In the genomic region with DNA sequence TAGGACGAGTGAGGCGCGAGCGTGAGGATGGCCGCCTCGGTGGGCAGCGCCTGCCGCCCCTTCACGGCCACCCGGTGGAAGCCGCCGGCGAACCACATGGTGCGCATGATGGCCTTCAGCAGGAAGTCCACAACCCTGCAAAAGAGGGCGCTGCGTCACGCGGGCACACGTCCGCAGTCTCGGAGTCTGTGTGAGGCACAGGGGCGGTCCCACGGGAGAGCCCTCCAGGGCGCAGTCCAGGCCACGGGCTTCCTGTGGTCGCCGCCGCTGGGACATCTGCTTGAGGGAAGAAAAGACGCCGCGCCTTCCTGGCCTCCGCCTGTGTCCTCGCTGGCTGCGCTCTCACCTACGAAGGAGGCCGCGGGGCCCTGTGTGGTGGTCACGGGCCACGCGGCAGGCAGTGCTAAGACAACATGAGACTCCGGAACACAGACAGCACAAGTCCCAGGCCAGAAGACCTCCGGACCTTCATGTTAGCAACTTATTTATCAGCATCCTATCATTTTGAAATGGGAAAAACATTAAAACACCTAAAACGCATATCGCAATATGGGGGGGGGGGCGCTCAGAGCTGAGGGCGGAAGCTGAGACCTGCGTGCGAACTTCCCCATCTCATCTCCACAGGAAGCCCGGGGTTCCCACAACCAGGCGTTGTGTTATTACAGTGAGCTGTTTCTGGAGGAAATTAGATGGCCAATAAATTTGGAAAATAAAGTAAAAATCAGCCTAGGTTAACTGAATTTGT, we compare ENCODE assay signal across 1 cellular context.
TF ChIP-seq lines count a peak whose summit lies in the region.

No MANE protein-coding gene starts in this region.

TF ChIP-seq in GM12878, 131 proteins besides CTCF, POLR2A, EP300 and RAD21 (continued from another document):
- TF ChIP-seq, protein P1, sequence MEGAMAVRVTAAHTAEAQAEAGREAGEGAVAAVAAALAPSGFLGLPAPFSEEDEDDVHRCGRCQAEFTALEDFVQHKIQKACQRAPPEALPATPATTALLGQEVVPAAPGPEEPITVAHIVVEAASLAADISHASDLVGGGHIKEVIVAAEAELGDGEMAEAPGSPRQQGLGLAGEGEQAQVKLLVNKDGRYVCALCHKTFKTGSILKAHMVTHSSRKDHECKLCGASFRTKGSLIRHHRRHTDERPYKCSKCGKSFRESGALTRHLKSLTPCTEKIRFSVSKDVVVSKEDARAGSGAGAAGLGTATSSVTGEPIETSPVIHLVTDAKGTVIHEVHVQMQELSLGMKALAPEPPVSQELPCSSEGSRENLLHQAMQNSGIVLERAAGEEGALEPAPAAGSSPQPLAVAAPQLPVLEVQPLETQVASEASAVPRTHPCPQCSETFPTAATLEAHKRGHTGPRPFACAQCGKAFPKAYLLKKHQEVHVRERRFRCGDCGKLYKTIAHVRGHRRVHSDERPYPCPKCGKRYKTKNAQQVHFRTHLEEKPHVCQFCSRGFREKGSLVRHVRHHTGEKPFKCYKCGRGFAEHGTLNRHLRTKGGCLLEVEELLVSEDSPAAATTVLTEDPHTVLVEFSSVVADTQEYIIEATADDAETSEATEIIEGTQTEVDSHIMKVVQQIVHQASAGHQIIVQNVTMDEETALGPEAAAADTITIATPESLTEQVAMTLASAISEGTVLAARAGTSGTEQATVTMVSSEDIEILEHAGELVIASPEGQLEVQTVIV (IDR thresholded peaks at IDR 0.05; ENCODE audit: borderline replicate concordance, partially characterized antibody) = peak; percentile 52
- TF ChIP-seq SMAD1 (IDR thresholded peaks at IDR 0.05; ENCODE audit: low read depth, partially characterized antibody) (peak; percentile 38), POLR2AphosphoS5 (IDR thresholded peaks at IDR 0.05; ENCODE audit: low read length) (peak; percentile 79; the same call in 1 of the 2 replicates), HDAC2 (IDR thresholded peaks at IDR 0.05) (no peak), RELA (IDR thresholded peaks at IDR 0.05; ENCODE audit: borderline replicate concordance, partially characterized antibody) (peak; percentile 78), TCF3 (IDR thresholded peaks at IDR 0.05; ENCODE audit: borderline replicate concordance, insufficient read depth, low read depth, low read length) (0 out of 2 replicates have a peak, but pooled peaks have one; percentile 60), SMARCA5 (IDR thresholded peaks at IDR 0.05) (no peak), CREM (IDR thresholded peaks at IDR 0.05; ENCODE audit: low read depth) (peak; percentile 78; the same call in 1 of the 2 replicates), NFIC (IDR thresholded peaks at IDR 0.05; ENCODE audit: low read depth, low read length) (no peak), GABPA (IDR thresholded peaks at IDR 0.05; ENCODE audit: low read depth) (no peak), RAD51 (IDR thresholded peaks at IDR 0.05) (peak; percentile 54; the same call in 1 of the 2 replicates), MEF2A (IDR thresholded peaks at IDR 0.05; ENCODE audit: insufficient read depth, low read depth, low read length) (no peak), FOXK2 (IDR thresholded peaks at IDR 0.05) (no peak), CHD4 (IDR thresholded peaks at IDR 0.05) (no peak), MXI1 (IDR thresholded peaks at IDR 0.05; ENCODE audit: low read depth, low read length) (peak; percentile 94), ASH2L (IDR thresholded peaks at IDR 0.05; ENCODE audit: borderline replicate concordance, low read depth) (no peak), ZNF207 (IDR thresholded peaks at IDR 0.05; ENCODE audit: borderline replicate concordance) (0 out of 2 replicates have a peak, but pooled peaks have one; percentile 54), IKZF1 (conservative IDR thresholded peaks at IDR 0.05) (peak; percentile 95), HDGF (IDR thresholded peaks at IDR 0.05) (peak; percentile 94), EGR1 (IDR thresholded peaks at IDR 0.05; ENCODE audit: borderline replicate concordance in 1 of 2, low read depth in 2 of 2, low read length in 2 of 2) (0 out of 3 replicates have a peak, but pooled peaks of 1 of the 2 experiments have one; percentile 10), CREB1 (IDR thresholded peaks at IDR 0.05; ENCODE audit: low read depth) (no peak), CBX5 (IDR thresholded peaks at IDR 0.05; ENCODE audit: low read depth) (no peak), MYC (IDR thresholded peaks at IDR 0.05; ENCODE audit: insufficient read depth, insufficient read length, insufficient replicate concordance, low read length, severe bottlenecking) (peak; percentile 94), TCF7 (IDR thresholded peaks at IDR 0.05; ENCODE audit: borderline replicate concordance) (no peak)
- TF ChIP-seq, protein P2, sequence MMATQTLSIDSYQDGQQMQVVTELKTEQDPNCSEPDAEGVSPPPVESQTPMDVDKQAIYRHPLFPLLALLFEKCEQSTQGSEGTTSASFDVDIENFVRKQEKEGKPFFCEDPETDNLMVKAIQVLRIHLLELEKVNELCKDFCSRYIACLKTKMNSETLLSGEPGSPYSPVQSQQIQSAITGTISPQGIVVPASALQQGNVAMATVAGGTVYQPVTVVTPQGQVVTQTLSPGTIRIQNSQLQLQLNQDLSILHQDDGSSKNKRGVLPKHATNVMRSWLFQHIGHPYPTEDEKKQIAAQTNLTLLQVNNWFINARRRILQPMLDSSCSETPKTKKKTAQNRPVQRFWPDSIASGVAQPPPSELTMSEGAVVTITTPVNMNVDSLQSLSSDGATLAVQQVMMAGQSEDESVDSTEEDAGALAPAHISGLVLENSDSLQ (IDR thresholded peaks at IDR 0.05) = no peak
- TF ChIP-seq, protein P3, sequence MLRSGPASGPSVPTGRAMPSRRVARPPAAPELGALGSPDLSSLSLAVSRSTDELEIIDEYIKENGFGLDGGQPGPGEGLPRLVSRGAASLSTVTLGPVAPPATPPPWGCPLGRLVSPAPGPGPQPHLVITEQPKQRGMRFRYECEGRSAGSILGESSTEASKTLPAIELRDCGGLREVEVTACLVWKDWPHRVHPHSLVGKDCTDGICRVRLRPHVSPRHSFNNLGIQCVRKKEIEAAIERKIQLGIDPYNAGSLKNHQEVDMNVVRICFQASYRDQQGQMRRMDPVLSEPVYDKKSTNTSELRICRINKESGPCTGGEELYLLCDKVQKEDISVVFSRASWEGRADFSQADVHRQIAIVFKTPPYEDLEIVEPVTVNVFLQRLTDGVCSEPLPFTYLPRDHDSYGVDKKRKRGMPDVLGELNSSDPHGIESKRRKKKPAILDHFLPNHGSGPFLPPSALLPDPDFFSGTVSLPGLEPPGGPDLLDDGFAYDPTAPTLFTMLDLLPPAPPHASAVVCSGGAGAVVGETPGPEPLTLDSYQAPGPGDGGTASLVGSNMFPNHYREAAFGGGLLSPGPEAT (IDR thresholded peaks at IDR 0.05; ENCODE audit: low read depth) = peak; percentile 59; the same call in 1 of the 2 replicates
- TF ChIP-seq, protein P4, sequence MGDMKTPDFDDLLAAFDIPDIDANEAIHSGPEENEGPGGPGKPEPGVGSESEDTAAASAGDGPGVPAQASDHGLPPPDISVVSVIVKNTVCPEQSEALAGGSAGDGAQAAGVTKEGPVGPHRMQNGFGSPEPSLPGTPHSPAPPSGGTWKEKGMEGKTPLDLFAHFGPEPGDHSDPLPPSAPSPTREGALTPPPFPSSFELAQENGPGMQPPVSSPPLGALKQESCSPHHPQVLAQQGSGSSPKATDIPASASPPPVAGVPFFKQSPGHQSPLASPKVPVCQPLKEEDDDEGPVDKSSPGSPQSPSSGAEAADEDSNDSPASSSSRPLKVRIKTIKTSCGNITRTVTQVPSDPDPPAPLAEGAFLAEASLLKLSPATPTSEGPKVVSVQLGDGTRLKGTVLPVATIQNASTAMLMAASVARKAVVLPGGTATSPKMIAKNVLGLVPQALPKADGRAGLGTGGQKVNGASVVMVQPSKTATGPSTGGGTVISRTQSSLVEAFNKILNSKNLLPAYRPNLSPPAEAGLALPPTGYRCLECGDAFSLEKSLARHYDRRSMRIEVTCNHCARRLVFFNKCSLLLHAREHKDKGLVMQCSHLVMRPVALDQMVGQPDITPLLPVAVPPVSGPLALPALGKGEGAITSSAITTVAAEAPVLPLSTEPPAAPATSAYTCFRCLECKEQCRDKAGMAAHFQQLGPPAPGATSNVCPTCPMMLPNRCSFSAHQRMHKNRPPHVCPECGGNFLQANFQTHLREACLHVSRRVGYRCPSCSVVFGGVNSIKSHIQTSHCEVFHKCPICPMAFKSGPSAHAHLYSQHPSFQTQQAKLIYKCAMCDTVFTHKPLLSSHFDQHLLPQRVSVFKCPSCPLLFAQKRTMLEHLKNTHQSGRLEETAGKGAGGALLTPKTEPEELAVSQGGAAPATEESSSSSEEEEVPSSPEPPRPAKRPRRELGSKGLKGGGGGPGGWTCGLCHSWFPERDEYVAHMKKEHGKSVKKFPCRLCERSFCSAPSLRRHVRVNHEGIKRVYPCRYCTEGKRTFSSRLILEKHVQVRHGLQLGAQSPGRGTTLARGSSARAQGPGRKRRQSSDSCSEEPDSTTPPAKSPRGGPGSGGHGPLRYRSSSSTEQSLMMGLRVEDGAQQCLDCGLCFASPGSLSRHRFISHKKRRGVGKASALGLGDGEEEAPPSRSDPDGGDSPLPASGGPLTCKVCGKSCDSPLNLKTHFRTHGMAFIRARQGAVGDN (IDR thresholded peaks at IDR 0.05) = peak; percentile 100
